In the genomic region with DNA sequence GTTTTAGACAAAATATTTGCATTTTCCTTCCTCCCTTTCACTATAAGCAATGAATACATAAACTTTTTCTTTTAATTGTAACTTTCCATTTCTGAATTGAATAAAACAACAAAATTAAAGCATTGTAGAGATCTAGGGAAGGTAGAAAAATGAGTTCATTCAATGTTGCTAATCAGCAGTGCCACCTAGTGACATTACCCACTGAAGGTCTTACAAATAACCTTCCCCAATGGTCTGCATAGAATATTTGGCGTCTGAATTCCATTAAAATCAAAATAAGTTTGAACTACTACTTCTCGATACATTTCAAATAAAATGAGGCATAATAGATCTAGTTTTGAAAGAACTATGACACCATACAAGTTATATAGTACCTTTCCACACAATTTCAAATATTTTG, we compare ENCODE assay signal across 8 cellular contexts. TPM values are rescaled to one million over a fixed set of nuclear protein-coding genes. Genes with fewer than 3 reads are reported as not detected.
DNase-seq lines count a peak whose midpoint lies in the region; ATAC-seq and TF ChIP-seq lines count a peak whose summit lies in the region.

No MANE protein-coding gene starts in this region.

- no peak overlapping the region for H3K27ac ChIP-seq in HCT116 (ENCODE audit: low read depth, low read length)
- H3K27ac ChIP-seq in SU-DHL-6 (ENCODE audit: low read depth, low read length) = no peak overlapping the region

- no peaks in the 10 kb centered on the region for H4K20me1 ChIP-seq in HCT116 (ENCODE audit: insufficient read depth)
- H4K20me1 ChIP-seq in SU-DHL-6 (ENCODE audit: low read depth, low read length) = no peaks in the 10 kb centered on the region

- no peak for TF ChIP-seq POLR2A in HCT116 (IDR thresholded peaks at IDR 0.05; ENCODE audit: borderline replicate concordance, extremely low read depth, insufficient read depth, insufficient read length)

- intact Hi-C loops in HCT116 (cut with micrococcal nuclease) = loop anchor here (1.0 to 10.0 kb wide), 3 partner anchors 611 to 1305 kb away; no protein-coding TSS in a partner anchor

- POLR2A ChIA-PET in BJ (lab: Charles Lee) = no interaction called here
- POLR2A ChIA-PET in HCT116 (lab: Charles Lee) = no interaction called here

- CTCF ChIA-PET in BJ (lab: Yijun Ruan, JAX) (interaction anchor here (0.8 kb wide), 1 partner anchor 10 kb away, joined by 4 read pairs; no protein-coding TSS in a partner anchor), HCT116 (lab: Charles Lee) (no interaction called here)

- H3K9me3 ChIP-seq in HCT116 (ENCODE audit: control insufficient read depth in 1 of 2, insufficient read depth in 1 of 2, low read depth in 1 of 2, low read length in 2 of 2) (no peaks in the 10 kb centered on the region), SU-DHL-6 (ENCODE audit: insufficient read depth, low read length) (no peaks in the 10 kb centered on the region)

- no peak overlapping the region for H3K9ac ChIP-seq in HCT116 (ENCODE audit: low read length)
- no peak overlapping the region for H3K9ac ChIP-seq in SU-DHL-6 (ENCODE audit: low read length)

- H3K4me1 Mint-ChIP-seq in activated T-cell treated with anti-CD3 and anti-CD28 coated beads, Interleukin-2, amount 50 U/mL, for 72 hours (ENCODE audit: low read depth) = peaks cover 6% of the 10 kb centered on the region

- no peak overlapping the region for H3K27ac Mint-ChIP-seq in activated T-cell treated with anti-CD3 and anti-CD28 coated beads, Interleukin-2, amount 50 U/mL, for 72 hours

- no peak overlapping the region for H3K4me3 Mint-ChIP-seq in activated T-cell treated with anti-CD3 and anti-CD28 coated beads, Interleukin-2, amount 50 U/mL, for 72 hours

- no peaks in the 10 kb centered on the region for H3K4me1 ChIP-seq in HCT116 (ENCODE audit: control insufficient read depth in 1 of 2, insufficient read depth in 2 of 2, low read length in 2 of 2)

- no peak overlapping the region for H2AFZ ChIP-seq in HCT116 (ENCODE audit: low read depth, low read length, poor library complexity, severe bottlenecking)
- H2AFZ ChIP-seq in SU-DHL-6 (ENCODE audit: low read depth, low read length, severe bottlenecking) = no peak overlapping the region

- H3K27me3 ChIP-seq in BJ (ENCODE audit: control insufficient read depth, insufficient read depth, low read length) (no peaks in the 10 kb centered on the region), HCT116 (ENCODE audit: insufficient read depth, low read length) (no peaks in the 10 kb centered on the region), SU-DHL-6 (ENCODE audit: low read length) (no peaks in the 10 kb centered on the region)

- H3K4me3 ChIP-seq in BJ (ENCODE audit: low read depth, low read length) (no peak overlapping the region), HCT116 (replicated peaks in 1 of 2; ENCODE audit: low read depth in 1 of 2, low read length in 2 of 2) (no peak overlapping the region), SU-DHL-6 (ENCODE audit: insufficient read depth, low read length, poor library complexity, severe bottlenecking) (no peak overlapping the region)

- H3K79me2 ChIP-seq in HCT116 (ENCODE audit: insufficient read depth, low read length) (no peaks in the 10 kb centered on the region), SU-DHL-6 (ENCODE audit: insufficient read depth, low read length) (no peaks in the 10 kb centered on the region)

- ATAC-seq in HCT116 = 0 out of 2 replicates have a peak, but pooled peaks have one; percentile 54
- no peak for ATAC-seq in activated T-cell treated with anti-CD3 and anti-CD28 coated beads, Interleukin-2, amount 50 U/mL, for 72 hours (replicated peaks in 1 of 2)
- ATAC-seq in GM19452 (IDR thresholded peaks at IDR 0.05; ENCODE audit: unreplicated experiment) = no peak

- no peak overlapping the region for H3K4me2 ChIP-seq in HCT116 (ENCODE audit: low read length)
- H3K4me2 ChIP-seq in SU-DHL-6 (ENCODE audit: low read depth, low read length, poor library complexity, severe bottlenecking) = no peak overlapping the region

- BruUV-seq in HCT116 (replicated peaks; lab: Mats Ljungman, UMichigan) = no TSS peak

- no peaks in the 10 kb centered on the region for H3K9me2 ChIP-seq in HCT116 (ENCODE audit: insufficient read depth)
- H3K9me2 ChIP-seq in SU-DHL-6 (replicated peaks; ENCODE audit: insufficient read depth, low read length) = no peaks in the 10 kb centered on the region

- peaks cover 16 to 29% of the 10 kb centered on the region in 2 donors for H3K36me3 Mint-ChIP-seq in activated T-cell treated with anti-CD3 and anti-CD28 coated beads, Interleukin-2, amount 50 U/mL, for 72 hours (ENCODE audit: insufficient read depth in 2 of 2)

- TF ChIP-seq RAD21 in HCT116 (IDR thresholded peaks at IDR 0.05; ENCODE audit: low read depth) = peak; percentile 68

- H3K27me3 Mint-ChIP-seq in activated T-cell treated with anti-CD3 and anti-CD28 coated beads, Interleukin-2, amount 50 U/mL, for 72 hours (ENCODE audit: low read depth) = no peaks in the 10 kb centered on the region

- H3K36me3 ChIP-seq in BJ (ENCODE audit: control insufficient read depth, insufficient read depth, low read length) (peaks cover 17% of the 10 kb centered on the region), HCT116 (ENCODE audit: control insufficient read depth in 1 of 2, insufficient read depth in 2 of 2, low read length in 2 of 2) (peaks cover 15 to 16% of the 10 kb centered on the region in 2 experiments; a peak in 3 of 4 replicates), SU-DHL-6 (ENCODE audit: low read length) (peaks cover 36% of the 10 kb centered on the region; the same call in 1 of the 2 replicates)

- TF ChIP-seq CTCF in BJ (IDR thresholded peaks at IDR 0.05; ENCODE audit: insufficient read depth, low read depth, low read length) (peak; percentile 64), HCT116 (IDR thresholded peaks at IDR 0.05 in 2 of 3, conservative IDR thresholded peaks at IDR 0.05 in 1 of 3; ENCODE audit: borderline replicate concordance in 1 of 3, insufficient read depth in 1 of 3, low read depth in 2 of 3, low read length in 2 of 3) (peak; percentile 18 to 64 (median 39); a peak in 5 of 6 replicates), SU-DHL-6 (IDR thresholded peaks at IDR 0.05; ENCODE audit: insufficient read depth, low read length, poor library complexity, severe bottlenecking) (peak; percentile 34)

- H3K9me3 Mint-ChIP-seq in activated T-cell treated with anti-CD3 and anti-CD28 coated beads, Interleukin-2, amount 50 U/mL, for 72 hours = no peaks in the 10 kb centered on the region

- peaks cover 3% of the 10 kb centered on the region; the same call in 1 of the 2 replicates for H3F3A ChIP-seq in SU-DHL-6 (ENCODE audit: insufficient read depth)

- DNase-seq in BJ (ENCODE audit: low read depth) (no peak), HCT116 (ENCODE audit: low read depth, low spot score) (no peak), inferior parietal cortex (ENCODE audit: extremely low spot score) (peak; percentile 65), DMS79 (lab: John Stamatoyannopoulos, UW) (no peak)
- DNase-seq in activated T-cell treated with anti-CD3 and anti-CD28 coated beads, Interleukin-2, amount 50 U/mL, for 72 hours = no peak
- no peak for DNase-seq in activated CD4-positive, CD25-positive, alpha-beta regulatory T cell (lab: John Stamatoyannopoulos, UW)

- RAD21 ChIA-PET in HCT116 (lab: Charles Lee; ENCODE audit: low non-redundant PET in 1 of 2, low total read pairs in 2 of 2, uncharacterized antibody in 2 of 2, unreplicated experiment in 2 of 2) = interaction anchor here in 1 of 2 experiments (0.7 kb wide), 1 partner anchor 250 kb away, joined by 3 read pairs; no protein-coding TSS in a partner anchor

TF ChIP-seq in HCT116, 20 proteins besides CTCF, POLR2A, EP300 and RAD21:
- TF ChIP-seq ELF1 (IDR thresholded peaks at IDR 0.05; ENCODE audit: borderline replicate concordance, low read depth) = no peak
TF ChIP-seq in HCT116: peak in this region for 0.

RNA-seq across cellular contexts. Expression of gene FH, which starts 19.6 kb away (rescaled TPM):
- 57.0 and 77.5 TPM in 2 replicates for polyA plus RNA-seq in BJ (2011; rRNA removed)
- 28.1 and 30.6 TPM in 2 replicates for polyA minus RNA-seq in BJ (2011; rRNA and poly(A)+ RNA removed)
- total RNA-seq in HCT116 (2021; ENCODE audit: unreplicated experiment) = 67.7 TPM
- polyA plus RNA-seq in HCT116 (2012) = 42.2 and 52.4 TPM in 2 replicates
- 10 to 100 TPM; 62.0 to 72.6 TPM for total RNA-seq in activated T-cell treated with anti-CD3 and anti-CD28 coated beads, Interleukin-2, amount 50 U/mL, for 72 hours

RNA-seq across cellular contexts. Expression of gene KMO, which starts 32.3 kb away (rescaled TPM):
- not detected in 2 replicates for polyA plus RNA-seq in BJ (2011; rRNA removed)
- polyA minus RNA-seq in BJ (2011; rRNA and poly(A)+ RNA removed) = not detected in 2 replicates
- not detected for total RNA-seq in HCT116 (2021; ENCODE audit: unreplicated experiment)
- 0.03 and 0.10 TPM in 2 replicates for polyA plus RNA-seq in HCT116 (2012)
- total RNA-seq in activated T-cell treated with anti-CD3 and anti-CD28 coated beads, Interleukin-2, amount 50 U/mL, for 72 hours = under 1 TPM in 1 of 2 donors, not detected in 1; 0.21 TPM
